In the genomic region with DNA sequence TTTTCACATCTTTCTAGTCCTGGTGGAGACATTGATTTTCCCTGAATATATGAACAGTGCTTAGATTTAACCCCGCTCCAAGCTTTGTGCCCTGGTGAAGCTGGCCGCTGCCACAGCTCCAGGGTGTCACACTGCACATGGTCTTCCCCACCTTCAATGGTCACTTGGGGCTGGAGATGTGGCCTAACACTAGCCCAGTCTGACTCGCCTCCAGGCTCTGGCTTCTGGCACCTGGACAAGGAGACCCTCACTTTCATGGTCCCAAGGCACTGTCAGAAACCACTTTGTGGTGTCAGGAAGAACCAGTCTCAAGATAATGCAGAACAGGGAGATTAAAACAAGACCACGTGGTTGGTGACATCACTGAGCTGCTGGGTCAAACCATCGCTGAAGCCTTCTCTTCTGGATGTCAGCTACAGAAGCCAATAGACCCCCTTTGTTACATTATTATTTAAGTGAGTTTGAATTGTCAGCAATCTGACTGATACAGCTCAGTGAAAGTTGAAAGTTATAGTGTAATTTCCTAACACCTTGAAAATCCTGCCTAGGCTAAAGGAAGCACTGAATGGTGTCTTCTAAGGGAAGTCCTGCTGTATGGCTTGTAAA, we compare ENCODE assay signal across 14 cellular contexts. TPM values are rescaled to one million over a fixed set of nuclear protein-coding genes. Genes with fewer than 3 reads are reported as not detected.
DNase-seq lines count a peak whose midpoint lies in the region; ATAC-seq lines count a peak whose summit lies in the region.
"Had no signal": no experiment of that assay in that cellular context is flagged by ENCODE, and none has a peak within 500 bp of the region (broad histone marks: within the 10 kb centered on the region; RNA-seq: fewer than 3 reads in every experiment).

No MANE protein-coding gene starts in this region.

- H3K4me3 Mint-ChIP-seq in stimulated activated memory B cell treated with anti-CD40 and anti-IgM and Interleukin-4, amounts not matched to agents 10 μg/mL and 1 μg/mL and 100 μg/mL, for 72 hours = peak overlapping the region; percentile 38
- no peak overlapping the region for H3K4me3 Mint-ChIP-seq in T-cell
- H3K4me3 Mint-ChIP-seq: neural progenitor cell had no signal

- ATAC-seq in HG02678 (IDR thresholded peaks at IDR 0.05; ENCODE audit: unreplicated experiment) (peak; percentile 21), T-cell (replicated peaks in 1 of 4) (no peak)
- ATAC-seq in stimulated activated memory B cell treated with anti-CD40 and anti-IgM and Interleukin-4, amounts not matched to agents 10 μg/mL and 1 μg/mL and 100 μg/mL, for 72 hours = peak; percentile 50

- no peaks in the 10 kb centered on the region for H3K9me3 Mint-ChIP-seq in stimulated activated memory B cell treated with anti-CD40 and anti-IgM and Interleukin-4, amounts not matched to agents 10 μg/mL and 1 μg/mL and 100 μg/mL, for 72 hours
- no peaks in the 10 kb centered on the region for H3K9me3 Mint-ChIP-seq in T-cell
- H3K9me3 Mint-ChIP-seq: neural progenitor cell; stimulated activated naive CD8-positive, alpha-beta T cell treated with anti-CD3 and anti-CD28 coated beads, Interleukin-15, Interleukin-2, amounts not matched to agents 100 ng/mL and 50 ng/mL, for 24 hours had no signal

- POLR2A ChIA-PET in T-cell (lab: Charles Lee) = no interaction called here

- H3K4me1 Mint-ChIP-seq in stimulated activated memory B cell treated with anti-CD40 and anti-IgM and Interleukin-4, amounts not matched to agents 10 μg/mL and 1 μg/mL and 100 μg/mL, for 72 hours = peaks cover 47% of the 10 kb centered on the region
- peaks cover 4 to 9% (median 6%) of the 10 kb centered on the region in 3 donors for H3K4me1 Mint-ChIP-seq in T-cell

- DNase-seq in SIG-M5 treated with dmso at 0.1 percent for 504 hours (lab: John Stamatoyannopoulos, UW; ENCODE audit: unreplicated experiment) (peak; percentile 48), SIG-M5 (lab: John Stamatoyannopoulos, UW) (no peak), NOMO-1 (lab: John Stamatoyannopoulos, UW; ENCODE audit: unreplicated experiment in 2 of 2) (peak; percentile 14 to 60), NCI-H128 (lab: John Stamatoyannopoulos, UW; ENCODE audit: unreplicated experiment) (no peak), T-cell (no peak), cerebellar cortex (ENCODE audit: low spot score) (no peak)
- DNase-seq: activated T-cell treated with anti-CD3 and anti-CD28 coated beads, Interleukin-2, amount 50 U/mL, for 1 hour; DMS79; NCI-H1694; PC-9 had no signal

- CTCF ChIA-PET in T-cell (lab: Charles Lee) = no interaction called here

- H3K27me3 Mint-ChIP-seq in stimulated activated memory B cell treated with anti-CD40 and anti-IgM and Interleukin-4, amounts not matched to agents 10 μg/mL and 1 μg/mL and 100 μg/mL, for 72 hours = no peaks in the 10 kb centered on the region
- peaks cover 4 to 19% of the 10 kb centered on the region in 2 donors for H3K27me3 Mint-ChIP-seq in T-cell

- H3K36me3 Mint-ChIP-seq in stimulated activated memory B cell treated with anti-CD40 and anti-IgM and Interleukin-4, amounts not matched to agents 10 μg/mL and 1 μg/mL and 100 μg/mL, for 72 hours = no peaks in the 10 kb centered on the region
- H3K36me3 Mint-ChIP-seq in T-cell = no peaks in the 10 kb centered on the region
- H3K36me3 Mint-ChIP-seq: neural progenitor cell had no signal

- peak overlapping the region; percentile 93 for H3K27ac Mint-ChIP-seq in stimulated activated memory B cell treated with anti-CD40 and anti-IgM and Interleukin-4, amounts not matched to agents 10 μg/mL and 1 μg/mL and 100 μg/mL, for 72 hours
- no peak overlapping the region for H3K27ac Mint-ChIP-seq in T-cell
- H3K27ac Mint-ChIP-seq: neural progenitor cell had no signal

RNA-seq across cellular contexts. Expression of gene CTDP1, which starts 55.1 kb away (rescaled TPM):
- total RNA-seq in T-cell = 10 to 100 TPM; 46.3 to 78.0 (median 49.4) TPM

Comparison
In these comparisons a context has a peak if more than half of its experiments do, and no peak if none do; other contexts are left out.
1. DNase-seq: peak in SIG-M5 treated with dmso at 0.1 percent for 504 hours (single experiment) and NOMO-1 (2 of 2); none in SIG-M5 (single experiment), NCI-H128 (single experiment), T-cell (0 of 34) and cerebellar cortex (single experiment).
2. ATAC-seq: peak in HG02678 (single experiment) and stimulated activated memory B cell treated with anti-CD40 and anti-IgM and Interleukin-4, amounts not matched to agents 10 μg/mL and 1 μg/mL and 100 μg/mL, for 72 hours (single experiment); none in T-cell (0 of 4).